8 cellular contexts compared by ENCODE assay signal in genomic region chr19:3035542-3036118, GRCh38. TPM values are rescaled to one million over a fixed set of nuclear protein-coding genes. Genes with fewer than 3 reads are reported as not detected.
A peak's percentile ranks its signal among the peaks of the same experiment; 100 is the strongest.
DNase-seq lines count a peak whose midpoint lies in the region; ATAC-seq and TF ChIP-seq lines count a peak whose summit lies in the region.

No MANE protein-coding gene starts in this region.

- H3K27ac Mint-ChIP-seq in activated CD4-positive, alpha-beta T cell treated with anti-CD3 and anti-CD28 coated beads, Interleukin-2, amount 10 ng/mL, durations not matched to agents 7 days and 5 days, result peak overlapping the region; percentile 97

- H3K27me3 ChIP-seq in BJ (ENCODE audit: control insufficient read depth, insufficient read depth, low read length), result peaks cover 14% of the 10 kb centered on the region

- intact Hi-C loops in left colon (cut with DNase I, micrococcal nuclease), result no loop called here

- peaks cover 21% of the 10 kb centered on the region for H3K4me1 Mint-ChIP-seq in activated CD4-positive, alpha-beta T cell treated with anti-CD3 and anti-CD28 coated beads, Interleukin-2, amount 10 ng/mL, durations not matched to agents 7 days and 5 days

- no peak for TF ChIP-seq CTCF in BJ (IDR thresholded peaks at IDR 0.05; ENCODE audit: insufficient read depth, low read depth, low read length)

- no peaks in the 10 kb centered on the region for H3K9me3 Mint-ChIP-seq in activated CD4-positive, alpha-beta T cell treated with anti-CD3 and anti-CD28 coated beads, Interleukin-2, amount 10 ng/mL, durations not matched to agents 7 days and 5 days

- H3K27me3 Mint-ChIP-seq in activated CD4-positive, alpha-beta T cell treated with anti-CD3 and anti-CD28 coated beads, Interleukin-2, amount 10 ng/mL, durations not matched to agents 7 days and 5 days, result peaks cover 29% of the 10 kb centered on the region

- peak overlapping the region; percentile 79 for H3K4me3 Mint-ChIP-seq in activated CD4-positive, alpha-beta T cell treated with anti-CD3 and anti-CD28 coated beads, Interleukin-2, amount 10 ng/mL, durations not matched to agents 7 days and 5 days

- DNase-seq in BJ (ENCODE audit: low read depth), result peak; percentile 86
- DNase-seq in NCI-H526 treated with DMSO at 0.1 percent for 48 hours (lab: John Stamatoyannopoulos, UW), result peak; percentile 93
- peak; percentile 97 for DNase-seq in activated CD4-positive, alpha-beta T cell treated with anti-CD3 and anti-CD28 coated beads, Interleukin-2, amount 10 ng/mL, durations not matched to agents 7 days and 5 days
- peak; percentile 59 for DNase-seq in cortex of kidney (lab: John Stamatoyannopoulos, UW)
- DNase-seq in left colon, result peak; percentile 95 to 99
- peak; percentile 80 to 89 for DNase-seq in stimulated activated CD4-positive, alpha-beta T cell treated with anti-CD3 and anti-CD28 coated beads, Interleukin-1b, Interleukin-23, amount 100 ng/mL, for 4 hours (ENCODE audit: low read depth in 2 of 2)

- peak overlapping the region; percentile 47 for H3K4me3 ChIP-seq in BJ (ENCODE audit: low read depth, low read length)

- no peaks in the 10 kb centered on the region for H3K36me3 Mint-ChIP-seq in activated CD4-positive, alpha-beta T cell treated with anti-CD3 and anti-CD28 coated beads, Interleukin-2, amount 10 ng/mL, durations not matched to agents 7 days and 5 days (ENCODE audit: low read depth)

- peak; percentile 86 for ATAC-seq in GM19328 (IDR thresholded peaks at IDR 0.05; ENCODE audit: unreplicated experiment)
- ATAC-seq in HG03469 (IDR thresholded peaks at IDR 0.05; ENCODE audit: unreplicated experiment), result peak; percentile 79
- ATAC-seq in left colon, result peak; percentile 81

- CTCF ChIA-PET in BJ (lab: Yijun Ruan, JAX), result interaction anchor here (0.7 to 2.0 kb wide), 14 partner anchors 10 to 97 kb away, joined by 3 to 7 read pairs (median 4); no protein-coding TSS in a partner anchor
- CTCF ChIA-PET in activated CD4-positive, alpha-beta T cell treated with anti-CD3 and anti-CD28 coated beads, Interleukin-2, amount 10 ng/mL, durations not matched to agents 7 days and 5 days (lab: Charles Lee), result interaction anchor here (0.9 to 3.2 kb wide), 9 partner anchors 8 to 215 kb away, joined by 3 to 21 read pairs (median 5); no protein-coding TSS in a partner anchor

- no peaks in the 10 kb centered on the region for H3K36me3 ChIP-seq in BJ (ENCODE audit: control insufficient read depth, insufficient read depth, low read length)

- POLR2A ChIA-PET in BJ (lab: Charles Lee), result interaction anchor here (0.6 to 1.5 kb wide), 2 partner anchors 12 to 560 kb away, joined by 8 read pairs; partner anchors contain the start of gene GADD45B
- POLR2A ChIA-PET in activated CD4-positive, alpha-beta T cell treated with anti-CD3 and anti-CD28 coated beads, Interleukin-2, amount 10 ng/mL, durations not matched to agents 7 days and 5 days (lab: Charles Lee), result interaction anchor here (0.5 to 1.2 kb wide), 3 partner anchors 11 to 72 kb away, joined by 3 to 4 read pairs (median 3); partner anchors contain the start of gene TLE6

RNA-seq across cellular contexts. Expression of gene TLE2, which starts 6.5 kb away (rescaled TPM):
- 0.74 and 1.0 TPM in 2 replicates for polyA plus RNA-seq in BJ (2011; rRNA removed)
- polyA minus RNA-seq in BJ (2011; rRNA and poly(A)+ RNA removed), result 0.26 and 0.71 TPM in 2 replicates
- under 1 TPM; 0.99 to 1.00 TPM for total RNA-seq in activated CD4-positive, alpha-beta T cell treated with anti-CD3 and anti-CD28 coated beads, Interleukin-2, amount 10 ng/mL, durations not matched to agents 7 days and 5 days
- 10 to 100 TPM; 32.9 to 47.9 TPM for total RNA-seq in left colon

RNA-seq across cellular contexts. Expression of gene TLE5, which starts 26.7 kb away (rescaled TPM):
- polyA plus RNA-seq in BJ (2011; rRNA removed), result 365 and 579 TPM in 2 replicates
- 270 and 438 TPM in 2 replicates for polyA minus RNA-seq in BJ (2011; rRNA and poly(A)+ RNA removed)
- total RNA-seq in activated CD4-positive, alpha-beta T cell treated with anti-CD3 and anti-CD28 coated beads, Interleukin-2, amount 10 ng/mL, durations not matched to agents 7 days and 5 days, result 100 to 1,000 TPM; 837 to 960 TPM
- total RNA-seq in left colon, result 100 to 1,000 TPM; 427 to 487 TPM

RNA-seq across cellular contexts. Expression of gene TLE6, which starts 58.3 kb away (rescaled TPM):
- 0.12 and 0.26 TPM in 2 replicates for polyA plus RNA-seq in BJ (2011; rRNA removed)
- polyA minus RNA-seq in BJ (2011; rRNA and poly(A)+ RNA removed), result not detected in 2 replicates
- 1 to 10 TPM; 1.2 to 1.6 TPM for total RNA-seq in activated CD4-positive, alpha-beta T cell treated with anti-CD3 and anti-CD28 coated beads, Interleukin-2, amount 10 ng/mL, durations not matched to agents 7 days and 5 days
- total RNA-seq in left colon, result 1 to 10 TPM; 2.2 to 2.6 TPM

RNA-seq across cellular contexts. Expression of gene GNA11, which starts 58.5 kb away (rescaled TPM):
- polyA plus RNA-seq in BJ (2011; rRNA removed), result 8.0 and 15.6 TPM in 2 replicates
- polyA minus RNA-seq in BJ (2011; rRNA and poly(A)+ RNA removed), result 11.0 and 30.3 TPM in 2 replicates
- total RNA-seq in activated CD4-positive, alpha-beta T cell treated with anti-CD3 and anti-CD28 coated beads, Interleukin-2, amount 10 ng/mL, durations not matched to agents 7 days and 5 days, result under 1 TPM; 0.79 to 0.87 TPM
- total RNA-seq in left colon, result 100 to 1,000 TPM; 215 to 248 TPM

Comparison
In these comparisons a context has a peak if more than half of its experiments do, and no peak if none do; other contexts are left out.
1. Peak in every context shown above with its lines: DNase-seq, ATAC-seq and H3K4me3 ChIP-seq.
2. RNA of gene TLE2, which starts 6.5 kb away (total RNA-seq): 32.9 to 47.9 TPM in left colon; 0.99 to 1.00 TPM in activated CD4-positive, alpha-beta T cell treated with anti-CD3 and anti-CD28 coated beads, Interleukin-2, amount 10 ng/mL, durations not matched to agents 7 days and 5 days; every median in the first group is over 10 times any median in the second.